10 cellular contexts compared by ENCODE assay signal in the genomic region with DNA sequence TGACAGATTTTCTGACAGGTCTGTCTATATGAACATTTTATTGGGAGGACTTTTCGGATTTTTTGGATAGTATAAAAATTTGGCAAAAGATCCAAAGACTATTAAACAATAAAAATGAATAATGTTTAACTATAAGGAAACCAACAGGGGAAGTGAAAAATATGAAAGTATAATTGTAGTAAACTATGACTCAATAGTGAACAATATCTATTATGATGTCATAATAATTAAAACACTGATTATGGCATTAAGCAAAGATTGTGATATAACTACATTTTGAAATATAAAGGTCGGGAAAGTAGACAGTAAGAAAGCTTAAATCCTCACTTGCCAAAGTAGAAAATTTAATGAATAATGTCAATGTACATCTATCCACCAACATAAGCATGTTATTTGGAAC. TPM values are rescaled to one million over a fixed set of nuclear protein-coding genes. Genes with fewer than 3 reads are reported as not detected.
"Had no signal": no experiment of that assay in that cellular context is flagged by ENCODE, and none has a peak within 500 bp of the region (broad histone marks: within the 10 kb centered on the region; RNA-seq: fewer than 3 reads in every experiment).

No MANE protein-coding gene starts in this region.

- H3K4me2 ChIP-seq: KMS-11 had no signal

- H3K4me3 ChIP-seq: GM23248, HAP-1 had no signal

- H3K9ac ChIP-seq: GM23248, KMS-11 had no signal

- DNase-seq: GM23248, GOT3, H7, KBM-7 had no signal

- FAIRE-seq: HTR-8/SVneo had no signal

- H3K36me3 ChIP-seq: HAP-1 had no signal

- H3K27ac ChIP-seq: GM23248, KMS-11 had no signal

- ATAC-seq: HCT116 had no signal

- H2AFZ ChIP-seq: GM23248 had no signal

- H3K9me3 ChIP-seq: HAP-1 had no signal

- H3K4me1 ChIP-seq: HAP-1 had no signal

RNA-seq across cellular contexts. Expression of a gene that starts 44.3 kb away (rescaled TPM):
- total RNA-seq: GM23248, H7, HT-29 had no signal
- polyA plus RNA-seq: GM23248, IgD-negative memory B cell had no signal
